Comparison of ENCODE assay signal across 16 cellular contexts in genomic region chr1:187384504-187384903, GRCh38.
DNase-seq lines count a peak whose midpoint lies in the region; ATAC-seq and TF ChIP-seq lines count a peak whose summit lies in the region.
"Had no signal": no experiment of that assay in that cellular context is flagged by ENCODE, and none has a peak within 500 bp of the region (broad histone marks: within the 10 kb centered on the region; RNA-seq: fewer than 3 reads in every experiment).

No MANE protein-coding gene starts in this region.

- ATAC-seq in GM18909 (IDR thresholded peaks at IDR 0.05; ENCODE audit: poor library complexity, unreplicated experiment) (peak; percentile 58), HG02642 (IDR thresholded peaks at IDR 0.05; ENCODE audit: poor library complexity, unreplicated experiment) (peak; percentile 90), HG03280 (IDR thresholded peaks at IDR 0.05; ENCODE audit: unreplicated experiment) (peak; percentile 81), HG03095 (IDR thresholded peaks at IDR 0.05; ENCODE audit: unreplicated experiment) (no peak)
- ATAC-seq: left lobe of liver had no signal

- TF ChIP-seq CTCF in GM12865 (IDR thresholded peaks at IDR 0.05; ENCODE audit: insufficient read depth, low read depth, low read length, missing control alignments) = no peak

- intact Hi-C loops in cardiac septum (cut with DNase I) = no loop called here

- no peak overlapping the region for H3K4me3 ChIP-seq in GM12865 (ENCODE audit: low read depth, low read length)
- H3K4me3 ChIP-seq: uterus had no signal

- in situ Hi-C loops in KBM-7 (cut with MboI; ENCODE audit: low pct_unique_long_range_greater_than_20kb, low sequenced_read_pairs) = no loop called here

- DNase-seq in GM12865 (ENCODE audit: low read depth) (peak; percentile 67), KBM-7 (no peak), cardiac septum (ENCODE audit: low spot score) (no peak), NCI-H526 treated with DMSO at 0.1 percent for 48 hours (lab: John Stamatoyannopoulos, UW) (no peak)
- DNase-seq: aorta, hippocampal formation, Kasumi-1, naive B cell, NCI-H1694 treated with DMSO at 0.1 percent for 48 hours, retina, uterus had no signal
